8 cellular contexts compared by ENCODE assay signal in genomic region chr9:99221623-99222415, GRCh38. TPM values are rescaled to one million over a fixed set of nuclear protein-coding genes. Genes with fewer than 3 reads are reported as not detected.
DNase-seq lines count a peak whose midpoint lies in the region; ATAC-seq and TF ChIP-seq lines count a peak whose summit lies in the region.

Gene ALG2, minus strand, starts transcription at chr9:99221942. Its CDS starts 48 bp downstream, at chr9:99221894.
Gene SEC61B, plus strand, starts transcription at chr9:99222282. Its CDS starts 82 bp downstream, at chr9:99222364.

- DNase-seq in Daoy (ENCODE audit: low read depth) (peak; percentile 98), GOT3 (lab: John Stamatoyannopoulos, UW) (peak; percentile 75), LNCaP clone FGC (ENCODE audit: low read depth) (peak; percentile 83), RWPE1 (ENCODE audit: low spot score) (peak; percentile 99), fibroblast of mammary gland (ENCODE audit: low read depth) (peak; percentile 94)
- peak; percentile 88 for DNase-seq in activated T-helper 2 cell treated with anti-CD3 and anti-CD28 coated beads, Interferon-gamma antibody, Interleukin-2, Interleukin-4, amounts not matched to agents 10 μg/mL and 5 μg/mL and 100 μg/mL, durations not matched to agents 14 hours and 24 hours and 36 hours (ENCODE audit: low spot score)
- peak; percentile 88 to 98 (median 92) for DNase-seq in naive thymus-derived CD8-positive, alpha-beta T cell
- DNase-seq in stimulated activated naive CD4-positive, alpha-beta T cell (lab: John Stamatoyannopoulos, UW) = peak; percentile 82 to 95 (median 90)

- H3K27ac Mint-ChIP-seq in activated T-helper 2 cell treated with anti-CD3 and anti-CD28 coated beads, Interferon-gamma antibody, Interleukin-2, Interleukin-4, amounts not matched to agents 10 μg/mL and 5 μg/mL and 100 μg/mL, durations not matched to agents 14 hours and 24 hours and 36 hours = peak within 1 kb of the TSS; percentile 100
- H3K27ac Mint-ChIP-seq in naive thymus-derived CD8-positive, alpha-beta T cell = peak within 1 kb of the TSS; percentile 99 to 100 (median 100)

- peak within 1 kb of the TSS; percentile 88 for H3K27ac ChIP-seq in RWPE1

- CTCF ChIA-PET in RWPE1 (lab: Yijun Ruan, JAX) = interaction anchor here (0.6 to 1.7 kb wide), 3 partner anchors 24 to 93 kb away, joined by 3 to 4 read pairs (median 4); no protein-coding TSS in a partner anchor

- H3K36me3 Mint-ChIP-seq in activated T-helper 2 cell treated with anti-CD3 and anti-CD28 coated beads, Interferon-gamma antibody, Interleukin-2, Interleukin-4, amounts not matched to agents 10 μg/mL and 5 μg/mL and 100 μg/mL, durations not matched to agents 14 hours and 24 hours and 36 hours (ENCODE audit: low read depth) = peaks cover 73% of the 10 kb centered on the region
- H3K36me3 Mint-ChIP-seq in naive thymus-derived CD8-positive, alpha-beta T cell = peaks cover 13 to 55% (median 16%) of the 10 kb centered on the region in 3 donors

- H3K27me3 Mint-ChIP-seq in activated T-helper 2 cell treated with anti-CD3 and anti-CD28 coated beads, Interferon-gamma antibody, Interleukin-2, Interleukin-4, amounts not matched to agents 10 μg/mL and 5 μg/mL and 100 μg/mL, durations not matched to agents 14 hours and 24 hours and 36 hours (ENCODE audit: low read depth) = no peaks in the 10 kb centered on the region
- no peaks in the 10 kb centered on the region for H3K27me3 Mint-ChIP-seq in naive thymus-derived CD8-positive, alpha-beta T cell

- H3K4me3 ChIP-seq in LNCaP clone FGC (ENCODE audit: low read depth, low read length) = peak within 1 kb of the TSS; percentile 77
- H3K4me3 ChIP-seq in fibroblast of mammary gland (ENCODE audit: control insufficient read depth, low read depth, low read length) = peak within 1 kb of the TSS; percentile 92

- peaks cover 51% of the 10 kb centered on the region for H3K4me1 Mint-ChIP-seq in activated T-helper 2 cell treated with anti-CD3 and anti-CD28 coated beads, Interferon-gamma antibody, Interleukin-2, Interleukin-4, amounts not matched to agents 10 μg/mL and 5 μg/mL and 100 μg/mL, durations not matched to agents 14 hours and 24 hours and 36 hours (ENCODE audit: low read depth)
- H3K4me1 Mint-ChIP-seq in naive thymus-derived CD8-positive, alpha-beta T cell = peaks cover 44 to 87% (median 83%) of the 10 kb centered on the region in 4 donors

- peak; percentile 91 to 94 for ATAC-seq in naive thymus-derived CD8-positive, alpha-beta T cell

- intact Hi-C loops in activated T-helper 2 cell treated with anti-CD3 and anti-CD28 coated beads, Interferon-gamma antibody, Interleukin-2, Interleukin-4, amounts not matched to agents 10 μg/mL and 5 μg/mL and 100 μg/mL, durations not matched to agents 14 hours and 24 hours and 36 hours (cut with micrococcal nuclease) = loop anchor here (1.0 to 10.0 kb wide), 4 partner anchors 32 to 873 kb away; partner anchors contain the start of genes ERP44, INVS and NR4A3

- POLR2A ChIA-PET in RWPE1 (lab: Yijun Ruan, JAX; ENCODE audit: low non-redundant PET) = interaction anchor here (0.5 kb wide), 1 partner anchor 8 kb away, joined by 4 read pairs; no protein-coding TSS in a partner anchor
- POLR2A ChIA-PET in naive thymus-derived CD8-positive, alpha-beta T cell (lab: Charles Lee) = interaction anchor here (0.7 to 1.8 kb wide), 9 partner anchors 10 to 598 kb away, joined by 3 to 5 read pairs (median 3); no protein-coding TSS in a partner anchor

- no peaks in the 10 kb centered on the region for H3K9me3 Mint-ChIP-seq in activated T-helper 2 cell treated with anti-CD3 and anti-CD28 coated beads, Interferon-gamma antibody, Interleukin-2, Interleukin-4, amounts not matched to agents 10 μg/mL and 5 μg/mL and 100 μg/mL, durations not matched to agents 14 hours and 24 hours and 36 hours
- no peaks in the 10 kb centered on the region for H3K9me3 Mint-ChIP-seq in naive thymus-derived CD8-positive, alpha-beta T cell

- TF ChIP-seq CTCF in LNCaP clone FGC (IDR thresholded peaks at IDR 0.05; ENCODE audit: control insufficient read depth, extremely low read depth, insufficient read depth) (no peak), RWPE1 (conservative IDR thresholded peaks at IDR 0.05; ENCODE audit: low read depth) (no peak), fibroblast of mammary gland (conservative IDR thresholded peaks at IDR 0.05; ENCODE audit: control insufficient read depth, insufficient read depth, low read depth, low read length) (no peak)

- peak within 1 kb of the TSS; percentile 93 for H3K4me3 Mint-ChIP-seq in activated T-helper 2 cell treated with anti-CD3 and anti-CD28 coated beads, Interferon-gamma antibody, Interleukin-2, Interleukin-4, amounts not matched to agents 10 μg/mL and 5 μg/mL and 100 μg/mL, durations not matched to agents 14 hours and 24 hours and 36 hours (ENCODE audit: low read depth)
- H3K4me3 Mint-ChIP-seq in naive thymus-derived CD8-positive, alpha-beta T cell = peak within 1 kb of the TSS; percentile 95 to 100 (median 98)

RNA-seq across cellular contexts. Expression of gene ALG2, which starts in this region (rescaled TPM):
- total RNA-seq in Daoy (2014; rRNA removed; shearing (Covaris generic)) = 44.3 and 51.4 TPM in 2 replicates
- total RNA-seq in activated T-helper 2 cell treated with anti-CD3 and anti-CD28 coated beads, Interferon-gamma antibody, Interleukin-2, Interleukin-4, amounts not matched to agents 10 μg/mL and 5 μg/mL and 100 μg/mL, durations not matched to agents 14 hours and 24 hours and 36 hours = 39.5 and 41.7 TPM in 2 replicates
- total RNA-seq in naive thymus-derived CD8-positive, alpha-beta T cell = 10 to 100 TPM; 17.3 to 21.9 TPM
- polyA plus RNA-seq in naive thymus-derived CD8-positive, alpha-beta T cell = 10 to 100 TPM; 16.1 to 23.7 (median 17.8) TPM

RNA-seq across cellular contexts. Expression of gene SEC61B, which starts in this region (rescaled TPM):
- 152 and 173 TPM in 2 replicates for total RNA-seq in Daoy (2014; rRNA removed; shearing (Covaris generic))
- total RNA-seq in activated T-helper 2 cell treated with anti-CD3 and anti-CD28 coated beads, Interferon-gamma antibody, Interleukin-2, Interleukin-4, amounts not matched to agents 10 μg/mL and 5 μg/mL and 100 μg/mL, durations not matched to agents 14 hours and 24 hours and 36 hours = 208 and 223 TPM in 2 replicates
- total RNA-seq in naive thymus-derived CD8-positive, alpha-beta T cell = 10 to 100 TPM; 47.4 to 48.1 TPM
- 100 to 1,000 TPM; 218 to 285 (median 263) TPM for polyA plus RNA-seq in naive thymus-derived CD8-positive, alpha-beta T cell

Comparison
In these comparisons a context has a peak if more than half of its experiments do, and no peak if none do; other contexts are left out.
1. Peak in every context shown above with its lines: DNase-seq, ATAC-seq, H3K4me3 ChIP-seq and H3K27ac ChIP-seq.